ENCODE assay signal across 22 cellular contexts in genomic region chr15:88742161-88742560, GRCh38.
"Had no signal": no experiment of that assay in that cellular context is flagged by ENCODE, and none has a peak within 500 bp of the region (broad histone marks: within the 10 kb centered on the region; RNA-seq: fewer than 3 reads in every experiment).

No MANE protein-coding gene starts in this region.

- DNase-seq: Kasumi-1, MM.1S, NCI-H1092 treated with DMSO at 0.1 percent for 48 hours, NCI-H1436, NCI-H187, NCI-H2029, NCI-H2081 treated with DMSO at 0.1 percent for 48 hours, NCI-H2171, NCI-H226, NCI-H446, NCI-H510A, NCI-H524 treated with DMSO at 0.1 percent for 48 hours, NCI-H69, NCI-H774, SHP77, SK-N-SH had no signal

- H3K27ac ChIP-seq: HL-60, KMS-11, RWPE1 had no signal

- H3K9me2 ChIP-seq: SK-N-SH had no signal

- H3K9ac ChIP-seq: KMS-11, SK-N-SH had no signal

- FAIRE-seq: HTR-8/SVneo, K562 had no signal

- H3K4me3 ChIP-seq: K562 had no signal

- H3K9me3 ChIP-seq: SK-N-SH had no signal

- H3K4me2 ChIP-seq: KMS-11, SK-N-SH had no signal

- ATAC-seq: K562, Panc1 had no signal
